ENCODE assay signal across 14 cellular contexts in genomic region chr5:16529319-16529718, GRCh38.
A peak's percentile ranks its signal among the peaks of the same experiment; 100 is the strongest.
DNase-seq lines count a peak whose midpoint lies in the region; ATAC-seq and TF ChIP-seq lines count a peak whose summit lies in the region.
"Had no signal": no experiment of that assay in that cellular context is flagged by ENCODE, and none has a peak within 500 bp of the region (broad histone marks: within the 10 kb centered on the region; RNA-seq: fewer than 3 reads in every experiment).

No MANE protein-coding gene starts in this region.

- intact Hi-C loops in body of pancreas (cut with DNase I) (no loop called here), lower leg skin (cut with DNase I; ENCODE audit: low total_unique reads) (no loop called here)

- ATAC-seq in body of pancreas (peak; percentile 40), HG03432 (IDR thresholded peaks at IDR 0.05; ENCODE audit: unreplicated experiment) (no peak)

- no peak for TF ChIP-seq POLR2A in body of pancreas (IDR thresholded peaks at IDR 0.05)
- TF ChIP-seq POLR2A in lower leg skin (IDR thresholded peaks at IDR 0.05) = no peak

- H3K27me3 ChIP-seq in body of pancreas (no peaks in the 10 kb centered on the region), mucosa of rectum (ENCODE audit: control insufficient read depth in 2 of 2, insufficient read depth in 2 of 2, low read length in 2 of 2) (no peaks in the 10 kb centered on the region)

- H3K4me1 ChIP-seq in body of pancreas (no peaks in the 10 kb centered on the region), mucosa of rectum (ENCODE audit: control insufficient read depth in 2 of 2, insufficient read depth in 2 of 2, low read length in 2 of 2) (peaks cover 11 to 43% of the 10 kb centered on the region in 2 donors)

- H3K9me3 ChIP-seq in body of pancreas (no peaks in the 10 kb centered on the region), mucosa of rectum (ENCODE audit: control insufficient read depth in 2 of 2, low read length in 2 of 2) (no peaks in the 10 kb centered on the region)

- 67 to 68% methylated on average over 8 of the region's 8 CpGs for WGBS in body of pancreas, 2 donors
- WGBS in lower leg skin, 2 donors = 56 to 60% methylated on average over 8 of the region's 8 CpGs

- H3K4me3 ChIP-seq in body of pancreas (no peak overlapping the region), mucosa of rectum (ENCODE audit: low read length in 2 of 2) (no peak overlapping the region), lower leg skin (ENCODE audit: low read depth, poor library complexity, severe bottlenecking) (no peak overlapping the region)
- H3K4me3 ChIP-seq: SK-N-MC had no signal

- TF ChIP-seq CTCF in body of pancreas (IDR thresholded peaks at IDR 0.05) = no peak
- no peak for TF ChIP-seq CTCF in lower leg skin (IDR thresholded peaks at IDR 0.05)

- no peak overlapping the region for H3K27ac ChIP-seq in body of pancreas
- H3K27ac ChIP-seq in mucosa of rectum (ENCODE audit: low read depth in 2 of 2, low read length in 2 of 2) = peak overlapping the region; percentile 77 to 89
- H3K27ac ChIP-seq: SK-N-MC had no signal

- H3K36me3 ChIP-seq in body of pancreas (replicated peaks in 1 of 2; ENCODE audit: insufficient read depth in 1 of 2, low read depth in 2 of 2) = no peaks in the 10 kb centered on the region
- no peaks in the 10 kb centered on the region for H3K36me3 ChIP-seq in mucosa of rectum (ENCODE audit: control insufficient read depth in 2 of 2, insufficient read depth in 2 of 2, low read length in 2 of 2)

- H3K9ac ChIP-seq in mucosa of rectum (ENCODE audit: low read depth in 1 of 2, low read length in 2 of 2) = peak overlapping the region in 1 of 2 donors; percentile 16

- peak in 2 of 3 experiments; percentile 47 to 79 for DNase-seq in NCI-H1417 (lab: John Stamatoyannopoulos, UW)
- DNase-seq in NCI-H2081 (lab: John Stamatoyannopoulos, UW) = peak; percentile 50 to 79
- DNase-seq in body of pancreas = no peak
- DNase-seq in lower leg skin (ENCODE audit: low spot score in 2 of 2) = no peak
- DNase-seq in effector CD8-positive, alpha-beta T cell (lab: John Stamatoyannopoulos, UW) = no peak
- no peak for DNase-seq in nucleus accumbens (lab: John Stamatoyannopoulos, UW)
- DNase-seq: AML-193, GOT3, KG1, NCI-H1694, NCI-H345 had no signal

Comparison
In these comparisons a context has a peak if more than half of its experiments do, and no peak if none do; other contexts are left out.
1. DNase-seq: peak in NCI-H1417 (2 of 3) and NCI-H2081 (2 of 2); none in body of pancreas (0 of 4), lower leg skin (0 of 2), effector CD8-positive, alpha-beta T cell (single experiment) and nucleus accumbens (0 of 56).
2. H3K27ac ChIP-seq: peak in mucosa of rectum (2 of 2); none in body of pancreas (0 of 4).